Comparison of ENCODE assay signal across 8 cellular contexts in genomic region chr11:1652778-1653540, GRCh38. TPM values are rescaled to one million over a fixed set of nuclear protein-coding genes. Genes with fewer than 3 reads are reported as not detected.
A peak's percentile ranks its signal among the peaks of the same experiment; 100 is the strongest.
DNase-seq lines count a peak whose midpoint lies in the region; ATAC-seq and TF ChIP-seq lines count a peak whose summit lies in the region.

No MANE protein-coding gene starts in this region.

- H3K27me3 Mint-ChIP-seq in Caco-2 (ENCODE audit: insufficient read depth, unreplicated experiment) = no peaks in the 10 kb centered on the region

- H3K27me3 ChIP-seq in Caco-2 (replicated peaks; ENCODE audit: control insufficient read depth, insufficient read depth, low read length) (no peaks in the 10 kb centered on the region), adrenal gland (peaks cover 5% of the 10 kb centered on the region), right cardiac atrium (ENCODE audit: control insufficient read depth, insufficient read depth) (no peaks in the 10 kb centered on the region)

- intact Hi-C loops in Caco-2 (cut with micrococcal nuclease; ENCODE audit: unreplicated experiment) = loop anchor here (1.0 to 2.0 kb wide), 4 partner anchors 38 to 497 kb away; partner anchors contain the start of gene TNNT3
- intact Hi-C loops in adrenal gland (cut with DNase I) = loop anchor here (2.0 to 5.0 kb wide), 4 partner anchors 39 to 499 kb away; partner anchors contain the start of gene SYT8 (in 1 of the 2)
- intact Hi-C loops in right cardiac atrium (cut with DNase I) = loop anchor here in 3 of 4 donors (5.0 to 10.0 kb wide), 5 partner anchors 39 to 502 kb away; partner anchors contain the start of genes SYT8 (in 1 of the 3) and TNNI2 (in 1 of the 3)
- intact Hi-C loops in sciatic nerve (cut with DNase I) = loop anchor here (5.0 kb wide), 2 partner anchors 39 to 179 kb away; partner anchors contain the start of gene SYT8

- H3K4me1 ChIP-seq in Caco-2 = peaks cover 37% of the 10 kb centered on the region
- peaks cover 0 to 15% of the 10 kb centered on the region in 2 donors for H3K4me1 ChIP-seq in adrenal gland (replicated peaks in 1 of 2)
- H3K4me1 ChIP-seq in right cardiac atrium (ENCODE audit: control insufficient read depth, insufficient read depth, low read length) = no peaks in the 10 kb centered on the region

- H3K27ac Mint-ChIP-seq in Caco-2 (ENCODE audit: unreplicated experiment) = peak overlapping the region; percentile 42

- peaks cover 17% of the 10 kb centered on the region for H3K4me1 Mint-ChIP-seq in Caco-2 (ENCODE audit: low read depth, unreplicated experiment)

- 17 to 91% (median 29%) methylated on average over 3 to 34 of the region's 34 CpGs for WGBS in adrenal gland, 4 donors
- WGBS in right cardiac atrium = 35% methylated on average over 34 of the region's 34 CpGs

- H3K36me3 ChIP-seq in Caco-2 (ENCODE audit: control insufficient read depth, insufficient read depth, low read length) = no peaks in the 10 kb centered on the region
- H3K36me3 ChIP-seq in adrenal gland (replicated peaks in 1 of 2) = no peaks in the 10 kb centered on the region

- TF ChIP-seq CTCF in Caco-2 (IDR thresholded peaks at IDR 0.05; ENCODE audit: insufficient read depth in 1 of 2, low read depth in 1 of 2, low read length in 1 of 2, severe bottlenecking in 1 of 2, unreplicated experiment in 1 of 2) = peak; percentile 93 to 97
- TF ChIP-seq CTCF in adrenal gland (IDR thresholded peaks at IDR 0.05) = peak; percentile 91 to 99 (median 96)

- H3K9me3 Mint-ChIP-seq in Caco-2 (ENCODE audit: unreplicated experiment) = no peaks in the 10 kb centered on the region

- POLR2A ChIA-PET in Caco-2 (lab: Charles Lee) = interaction anchor here (0.8 kb wide), 1 partner anchor 178 kb away, joined by 3 read pairs; no protein-coding TSS in a partner anchor

- peak; percentile 76 to 83 for ATAC-seq in right cardiac atrium
- ATAC-seq in sciatic nerve = peak; percentile 90
- ATAC-seq in HG03571 (IDR thresholded peaks at IDR 0.05; ENCODE audit: unreplicated experiment) = no peak

- BruUV-seq in Caco-2 (replicated peaks; lab: Mats Ljungman, UMichigan) = no TSS peak

- H3K4me3 Mint-ChIP-seq in Caco-2 (ENCODE audit: unreplicated experiment) = no peak overlapping the region

- no peak for TF ChIP-seq POLR2A in adrenal gland (IDR thresholded peaks at IDR 0.05)

- H3K9me3 ChIP-seq in Caco-2 = no peaks in the 10 kb centered on the region
- H3K9me3 ChIP-seq in adrenal gland (replicated peaks in 1 of 3) = no peaks in the 10 kb centered on the region
- H3K9me3 ChIP-seq in right cardiac atrium (ENCODE audit: control insufficient read depth, low read length) = no peaks in the 10 kb centered on the region

- peak; percentile 74 to 91 for DNase-seq in Caco-2
- peak; percentile 19 for DNase-seq in HT1080 (ENCODE audit: low read depth)
- peak; percentile 51 to 76 (median 71) for DNase-seq in T-helper 1 cell
- peak; percentile 63 to 88 (median 81) for DNase-seq in adrenal gland
- DNase-seq in right cardiac atrium = peak; percentile 72 to 90 (median 88)
- DNase-seq in sciatic nerve (ENCODE audit: low spot score) = peak; percentile 90
- DNase-seq in NCI-H510A (lab: John Stamatoyannopoulos, UW) = no peak

- H3K27ac ChIP-seq in adrenal gland = no peak overlapping the region
- no peak overlapping the region for H3K27ac ChIP-seq in right cardiac atrium (ENCODE audit: low read length)

- CTCF ChIA-PET in Caco-2 (lab: Charles Lee) = interaction anchor here (0.5 to 5.5 kb wide), 49 partner anchors 13 to 506 kb away, joined by 3 to 188 read pairs (median 4); partner anchors contain the start of genes IGF2, MRPL23, SYT8 and TNNT3

- no peaks in the 10 kb centered on the region for H3K36me3 Mint-ChIP-seq in Caco-2 (ENCODE audit: insufficient read depth, unreplicated experiment)

- H3K4me3 ChIP-seq in Caco-2 (ENCODE audit: low read depth, low read length) = no peak overlapping the region
- no peak overlapping the region for H3K4me3 ChIP-seq in adrenal gland
- no peak overlapping the region for H3K4me3 ChIP-seq in right cardiac atrium (ENCODE audit: low read length)

RNA-seq across cellular contexts. Expression of gene KRTAP5-5, which starts 23.4 kb away (rescaled TPM):
- total RNA-seq in Caco-2 (2022) = not detected in 2 replicates
- not detected in 2 replicates for total RNA-seq in HT1080 (2014; rRNA removed; shearing (Covaris generic))
- not detected in 2 replicates for polyA plus RNA-seq in HT1080 (2015; cell fraction: cytosol; rRNA removed)
- polyA plus RNA-seq in HT1080 (2015; cell fraction: nucleus; rRNA removed) = not detected in 2 replicates
- total RNA-seq in adrenal gland = not detected
- not detected for polyA plus RNA-seq in adrenal gland
- total RNA-seq in right cardiac atrium = not detected
- not detected for polyA plus RNA-seq in right cardiac atrium
- not detected for total RNA-seq in sciatic nerve

RNA-seq across cellular contexts. Expression of gene KRTAP5-4, which starts 31.0 kb away (rescaled TPM):
- total RNA-seq in Caco-2 (2022) (not detected in 2 replicates), adrenal gland (not detected), right cardiac atrium (not detected), sciatic nerve (not detected)
- not detected in 2 replicates for total RNA-seq in HT1080 (2014; rRNA removed; shearing (Covaris generic))
- polyA plus RNA-seq in HT1080 (2015; cell fraction: cytosol; rRNA removed) = not detected in 2 replicates
- polyA plus RNA-seq in HT1080 (2015; cell fraction: nucleus; rRNA removed) = not detected in 2 replicates
- polyA plus RNA-seq in adrenal gland (not detected), right cardiac atrium (not detected)

RNA-seq across cellular contexts. Expression of gene KRTAP5-6, which starts 44.0 kb away (rescaled TPM):
- total RNA-seq in Caco-2 (2022) = not detected in 2 replicates
- total RNA-seq in HT1080 (2014; rRNA removed; shearing (Covaris generic)) = not detected in 2 replicates
- not detected in 2 replicates for polyA plus RNA-seq in HT1080 (2015; cell fraction: cytosol; rRNA removed)
- not detected in 2 replicates for polyA plus RNA-seq in HT1080 (2015; cell fraction: nucleus; rRNA removed)
- under 1 TPM in 1 of 8 donors, not detected in 7; 0.61 TPM for total RNA-seq in adrenal gland
- not detected for polyA plus RNA-seq in adrenal gland
- total RNA-seq in right cardiac atrium = not detected
- not detected for polyA plus RNA-seq in right cardiac atrium
- not detected for total RNA-seq in sciatic nerve

RNA-seq across cellular contexts. Expression of gene KRTAP5-3, which starts 44.7 kb away (rescaled TPM):
- not detected in 2 replicates for total RNA-seq in Caco-2 (2022)
- total RNA-seq in HT1080 (2014; rRNA removed; shearing (Covaris generic)) = not detected in 2 replicates
- not detected in 2 replicates for polyA plus RNA-seq in HT1080 (2015; cell fraction: cytosol; rRNA removed)
- polyA plus RNA-seq in HT1080 (2015; cell fraction: nucleus; rRNA removed) = not detected in 2 replicates
- not detected for total RNA-seq in adrenal gland
- polyA plus RNA-seq in adrenal gland = not detected
- not detected for total RNA-seq in right cardiac atrium
- not detected for polyA plus RNA-seq in right cardiac atrium
- total RNA-seq in sciatic nerve = not detected

RNA-seq across cellular contexts. Expression of gene KRTAP5-2, which starts 54.9 kb away (rescaled TPM):
- total RNA-seq in Caco-2 (2022) (not detected in 2 replicates), adrenal gland (not detected), right cardiac atrium (not detected), sciatic nerve (not detected)
- not detected in 2 replicates for total RNA-seq in HT1080 (2014; rRNA removed; shearing (Covaris generic))
- polyA plus RNA-seq in HT1080 (2015; cell fraction: cytosol; rRNA removed) = not detected in 2 replicates
- polyA plus RNA-seq in HT1080 (2015; cell fraction: nucleus; rRNA removed) = not detected in 2 replicates
- polyA plus RNA-seq in adrenal gland (not detected), right cardiac atrium (not detected)
